In genomic region chr7:113873554-113874151, GRCh38 we compare ENCODE assay signal across 18 cellular contexts. TPM values are rescaled to one million over a fixed set of nuclear protein-coding genes. Genes with fewer than 3 reads are reported as not detected.
DNase-seq lines count a peak whose midpoint lies in the region; ATAC-seq, FAIRE-seq and TF ChIP-seq lines count a peak whose summit lies in the region.
"Had no signal": no experiment of that assay in that cellular context is flagged by ENCODE, and none has a peak within 500 bp of the region (broad histone marks: within the 10 kb centered on the region; RNA-seq: fewer than 3 reads in every experiment).

No MANE protein-coding gene starts in this region.

- no peak overlapping the region for H2BK15ac ChIP-seq in mesendoderm (replicated peaks; ENCODE audit: low read depth)

- H3K79me2 ChIP-seq in mesendoderm (ENCODE audit: control insufficient read depth, insufficient read depth, low read length), result no peaks in the 10 kb centered on the region

- no peaks in the 10 kb centered on the region for H3K27me3 ChIP-seq in mesendoderm (ENCODE audit: insufficient read depth, low read length, poor library complexity)
- H3K27me3 ChIP-seq in effector memory CD4-positive, alpha-beta T cell (replicated peaks; ENCODE audit: control insufficient read depth, insufficient read depth, low read length, poor library complexity, severe bottlenecking), result no peaks in the 10 kb centered on the region

- no peak overlapping the region for H3K18ac ChIP-seq in mesendoderm (ENCODE audit: low read length)

- H3K4ac ChIP-seq in mesendoderm (ENCODE audit: low read depth, low read length), result no peak overlapping the region

- H3K9ac ChIP-seq in mesendoderm (ENCODE audit: low read length), result no peak overlapping the region
- H3K9ac ChIP-seq: KMS-11 had no signal

- no peak overlapping the region for H3K56ac ChIP-seq in mesendoderm (ENCODE audit: low read length)

- H2BK5ac ChIP-seq in mesendoderm (ENCODE audit: low read length), result no peak overlapping the region

- in situ Hi-C loops in astrocyte of the spinal cord (cut with HindIII; ENCODE audit: low sequenced_read_pairs), result no loop called here

- no peak overlapping the region for H3K27ac ChIP-seq in mesendoderm (ENCODE audit: low read depth, low read length)
- H3K27ac ChIP-seq in effector memory CD4-positive, alpha-beta T cell (ENCODE audit: insufficient read depth, low read length, poor library complexity, severe bottlenecking), result no peak overlapping the region
- H3K27ac ChIP-seq: KMS-11 had no signal

- no peaks in the 10 kb centered on the region for H3K79me1 ChIP-seq in mesendoderm (ENCODE audit: low read length)

- no peak overlapping the region for H4K8ac ChIP-seq in mesendoderm (ENCODE audit: low read depth, low read length)

- no peak overlapping the region for H3K23ac ChIP-seq in mesendoderm (ENCODE audit: low read length)

- H4K5ac ChIP-seq in mesendoderm (ENCODE audit: low read length), result no peak overlapping the region

- H3K4me1 ChIP-seq in mesendoderm (ENCODE audit: control insufficient read depth, low read depth, low read length), result no peaks in the 10 kb centered on the region
- H3K4me1 ChIP-seq in effector memory CD4-positive, alpha-beta T cell (ENCODE audit: control insufficient read depth, insufficient read depth, low read length, poor library complexity, severe bottlenecking), result no peaks in the 10 kb centered on the region

- no peak overlapping the region for H2BK120ac ChIP-seq in mesendoderm (ENCODE audit: low read depth, low read length)

- no peaks in the 10 kb centered on the region for H3K9me3 ChIP-seq in effector memory CD4-positive, alpha-beta T cell (ENCODE audit: control insufficient read depth, low read length)

- H3K36me3 ChIP-seq in mesendoderm (ENCODE audit: control insufficient read depth, insufficient read depth, low read length), result no peaks in the 10 kb centered on the region
- H3K36me3 ChIP-seq in effector memory CD4-positive, alpha-beta T cell (ENCODE audit: control insufficient read depth, insufficient read depth, low read length), result no peaks in the 10 kb centered on the region

- no peak for ATAC-seq in GM19455 (IDR thresholded peaks at IDR 0.05; ENCODE audit: unreplicated experiment)

- TF ChIP-seq CTCF in astrocyte of the spinal cord (IDR thresholded peaks at IDR 0.05; ENCODE audit: low read depth, low read length), result no peak

- no peak overlapping the region for H2AK5ac ChIP-seq in mesendoderm (ENCODE audit: low read length)

- WGBS in mesendoderm (ENCODE audit: extremely low coverage, insufficient coverage, low lambda C conversion rate), result no CpG with 5 or more reads among the region's 2 CpGs

- no peak overlapping the region for H3K4me3 ChIP-seq in astrocyte of the spinal cord (ENCODE audit: low read depth, low read length)
- H3K4me3 ChIP-seq in mesendoderm (ENCODE audit: low read length), result no peak overlapping the region
- no peak overlapping the region for H3K4me3 ChIP-seq in effector memory CD4-positive, alpha-beta T cell (ENCODE audit: insufficient read depth, low read depth, low read length, poor library complexity, severe bottlenecking)

- peak; percentile 50 for DNase-seq in ELR (ENCODE audit: low read depth)
- DNase-seq in LHCN-M2 (ENCODE audit: low read depth), result peak; percentile 14
- DNase-seq in astrocyte of the spinal cord (ENCODE audit: low read depth, low spot score), result peak; percentile 9
- peak; percentile 23 for DNase-seq in mesendoderm
- DNase-seq in effector memory CD4-positive, alpha-beta T cell, result no peak
- no peak for DNase-seq in frontal cortex (ENCODE audit: low spot score in 2 of 2)
- DNase-seq in medulla oblongata (ENCODE audit: extremely low spot score), result no peak
- DNase-seq: Calu3; CD4-positive, CD25-positive, alpha-beta regulatory T cell; DND-41; MM.1S; NCI-H1105; NCI-H1694 treated with DMSO at 0.1 percent for 48 hours; NCI-H2171 treated with DMSO at 0.1 percent for 48 hours; NCI-H510A treated with DMSO at 0.1 percent for 48 hours had no signal

- FAIRE-seq in frontal cortex (lab: Jason Lieb, UNC), result no peak

- no peak overlapping the region for H3K4me2 ChIP-seq in mesendoderm (ENCODE audit: low read length)
- H3K4me2 ChIP-seq: KMS-11 had no signal

RNA-seq across cellular contexts. Expression of gene PPP1R3A, which starts 45.2 kb away (rescaled TPM):
- total RNA-seq in LHCN-M2 (2014; rRNA removed) (not detected in 2 replicates), frontal cortex (not detected)
- not detected for polyA plus RNA-seq in LHCN-M2 (2012)
- polyA plus RNA-seq in mesendoderm (2013, experiment 1 of 2), result 0.01 TPM
- polyA plus RNA-seq in mesendoderm (2013, experiment 2 of 2), result 0.01 TPM
- total RNA-seq: A673; Calu3; CD4-positive, CD25-positive, alpha-beta regulatory T cell had no signal
- polyA plus RNA-seq: CD4-positive, CD25-positive, alpha-beta regulatory T cell had no signal

Comparison
In these comparisons a context has a peak if more than half of its experiments do, and no peak if none do; other contexts are left out.
1. DNase-seq: peak in ELR (single experiment), LHCN-M2 (single experiment), astrocyte of the spinal cord (single experiment) and mesendoderm (single experiment); none in effector memory CD4-positive, alpha-beta T cell (0 of 3), frontal cortex (0 of 2) and medulla oblongata (single experiment).